Comparison of ENCODE assay signal across 8 cellular contexts in genomic region chr1:151989131-151989868, GRCh38. TPM values are rescaled to one million over a fixed set of nuclear protein-coding genes. Genes with fewer than 3 reads are reported as not detected.
DNase-seq lines count a peak whose midpoint lies in the region; ATAC-seq and TF ChIP-seq lines count a peak whose summit lies in the region.

No MANE protein-coding gene starts in this region.

- no peak for TF ChIP-seq POLR2A in testis (IDR thresholded peaks at IDR 0.05)

- TF ChIP-seq CTCF in coronary artery (IDR thresholded peaks at IDR 0.05) (no peak), natural killer cell (IDR thresholded peaks at IDR 0.05) (no peak), testis (IDR thresholded peaks at IDR 0.05) (no peak)

- H3K36me3 Mint-ChIP-seq in natural killer cell = no peaks in the 10 kb centered on the region

- ATAC-seq in natural killer cell = no peak
- ATAC-seq in GM21423 (IDR thresholded peaks at IDR 0.05; ENCODE audit: unreplicated experiment) = no peak

- H3K4me3 Mint-ChIP-seq in natural killer cell = no peak overlapping the region

- H3K9ac ChIP-seq in GM23248 = peak overlapping the region; percentile 99

- intact Hi-C loops in natural killer cell (cut with micrococcal nuclease) (no loop called here), testis (cut with DNase I; ENCODE audit: low total_unique reads) (no loop called here)

- H3K79me2 ChIP-seq in GM23248 (ENCODE audit: insufficient read depth) = peaks cover 74% of the 10 kb centered on the region

- H3K4me3 ChIP-seq in GM23248 (peak overlapping the region; percentile 97), coronary artery (peak overlapping the region; percentile 95), testis (no peak overlapping the region)

- H3K9me3 Mint-ChIP-seq in natural killer cell = no peaks in the 10 kb centered on the region

- DNase-seq in GM23248 = peak; percentile 97
- peak; percentile 71 for DNase-seq in SW480 (ENCODE audit: low spot score)
- peak; percentile 90 for DNase-seq in coronary artery (ENCODE audit: low spot score)
- DNase-seq in natural killer cell = no peak
- no peak for DNase-seq in central memory CD4-positive, alpha-beta T cell
- DNase-seq in SHP77 (lab: John Stamatoyannopoulos, UW) = no peak
- DNase-seq in testis = no peak

- peak overlapping the region; percentile 95 for H3K4me2 ChIP-seq in GM23248 (ENCODE audit: unreplicated experiment)

- in situ Hi-C loops in GM23248 (cut with MboI) = no loop called here

- H3K9me2 ChIP-seq in GM23248 (ENCODE audit: insufficient read depth) = no peaks in the 10 kb centered on the region

- H3K27ac ChIP-seq in GM23248 = peak overlapping the region; percentile 98
- H3K27ac ChIP-seq in coronary artery = peak overlapping the region; percentile 40 to 80
- no peak overlapping the region for H3K27ac ChIP-seq in testis

- H3K36me3 ChIP-seq in GM23248 (ENCODE audit: low read depth) (peaks cover 20% of the 10 kb centered on the region), testis (ENCODE audit: low read depth, missing control alignments) (no peaks in the 10 kb centered on the region)

- no peaks in the 10 kb centered on the region for H3K27me3 Mint-ChIP-seq in natural killer cell (ENCODE audit: low read depth in 2 of 2)

- H3F3A ChIP-seq in GM23248 (ENCODE audit: insufficient read depth) = peaks cover 52% of the 10 kb centered on the region

- no peaks in the 10 kb centered on the region for H4K20me1 ChIP-seq in GM23248 (ENCODE audit: insufficient read depth)

- H3K4me1 ChIP-seq in GM23248 (ENCODE audit: insufficient read depth) = peaks cover 57% of the 10 kb centered on the region
- H3K4me1 ChIP-seq in testis = peaks cover 46% of the 10 kb centered on the region

- H3K9me3 ChIP-seq in GM23248 (ENCODE audit: low read depth) (no peaks in the 10 kb centered on the region), testis (no peaks in the 10 kb centered on the region)

- H3K27ac Mint-ChIP-seq in natural killer cell = peak overlapping the region; percentile 18 to 96

- H3K27me3 ChIP-seq in GM23248 (replicated peaks; ENCODE audit: insufficient read depth) = no peaks in the 10 kb centered on the region
- no peaks in the 10 kb centered on the region for H3K27me3 ChIP-seq in testis

- WGBS in GM23248 (ENCODE audit: low coverage in 1 of 2, low lambda C conversion rate in 2 of 2, missing lambda C conversion rate in 2 of 2), 2 experiments = 0 to 2% methylated on average over 6 of the region's 6 CpGs
- WGBS in testis, 2 donors = 50 to 56% methylated on average over 6 of the region's 6 CpGs

- peaks cover 51 to 75% of the 10 kb centered on the region in 2 donors for H3K4me1 Mint-ChIP-seq in natural killer cell

- H2AFZ ChIP-seq in GM23248 = no peak overlapping the region

RNA-seq across cellular contexts. Expression of gene S100A10, which starts 4.4 kb away (rescaled TPM):
- 60.5 and 60.7 TPM in 2 replicates for total RNA-seq in GM23248 (2014; rRNA removed; shearing (Covaris generic))
- polyA plus RNA-seq in GM23248 (2016; fragmentation: Nextera tagmentation; extraction: Ambion mirVana) (1,024 and 1,043 TPM in 2 replicates), testis (ENCODE audit: insufficient read depth, low read depth, low replicate concordance) (364 TPM)
- total RNA-seq in natural killer cell (100 to 1,000 TPM; 142 to 200 (median 183) TPM), testis (100 to 1,000 TPM in 1 of 2 donors, 10 to 100 TPM in 1; 92.4 to 110 TPM)

RNA-seq across cellular contexts. Expression of gene S100A11, which starts 47.5 kb away (rescaled TPM):
- 460 and 612 TPM in 2 replicates for total RNA-seq in GM23248 (2014; rRNA removed; shearing (Covaris generic))
- polyA plus RNA-seq in GM23248 (2016; fragmentation: Nextera tagmentation; extraction: Ambion mirVana) = 4,050 and 4,052 TPM in 2 replicates
- 100 to 1,000 TPM in 1 of 3 donors, 10 to 100 TPM in 2; 70.5 to 114 (median 88.9) TPM for total RNA-seq in natural killer cell
- 10 to 100 TPM; 80.2 to 86.9 TPM for total RNA-seq in testis
- polyA plus RNA-seq in testis (ENCODE audit: insufficient read depth, low read depth, low replicate concordance) = 275 TPM

Comparison
In these comparisons a context has a peak if more than half of its experiments do, and no peak if none do; other contexts are left out.
1. DNase-seq: peak in GM23248 (single experiment), SW480 (single experiment) and coronary artery (single experiment); none in natural killer cell (single experiment), central memory CD4-positive, alpha-beta T cell (single experiment), SHP77 (0 of 2) and testis (single experiment).
2. H3K27ac ChIP-seq: peak in GM23248 (single experiment) and coronary artery (2 of 2); none in testis (0 of 2).
3. H3K4me3 ChIP-seq: peak in GM23248 (single experiment) and coronary artery (single experiment); none in testis (0 of 2).